In genomic region chr14:56490379-56490778, GRCh38 we compare ENCODE assay signal across 8 cellular contexts.
A peak's percentile ranks its signal among the peaks of the same experiment; 100 is the strongest.
DNase-seq lines count a peak whose midpoint lies in the region; TF ChIP-seq lines count a peak whose summit lies in the region.

No MANE protein-coding gene starts in this region.

- no peaks in the 10 kb centered on the region for H3F3A ChIP-seq in smooth muscle cell (ENCODE audit: low read depth)

- TF ChIP-seq CTCF in LNCaP clone FGC (IDR thresholded peaks at IDR 0.05; ENCODE audit: control insufficient read depth, extremely low read depth, insufficient read depth) (peak; percentile 65), smooth muscle cell (IDR thresholded peaks at IDR 0.05; ENCODE audit: borderline replicate concordance, insufficient read depth, poor library complexity, severe bottlenecking) (peak; percentile 66)

- H2AFZ ChIP-seq in smooth muscle cell (ENCODE audit: low read depth), result no peak overlapping the region

- H3K27ac ChIP-seq in smooth muscle cell (ENCODE audit: low read depth), result no peak overlapping the region

- no peak overlapping the region for H3K4me2 ChIP-seq in smooth muscle cell

- DNase-seq in DMS114 treated with DMSO at 0.1 percent for 48 hours (lab: John Stamatoyannopoulos, UW; ENCODE audit: unreplicated experiment), result peak; percentile 53
- DNase-seq in LNCaP clone FGC (ENCODE audit: low read depth), result no peak
- DNase-seq in SHP77 (lab: John Stamatoyannopoulos, UW), result peak; percentile 10 to 59
- DNase-seq in fibroblast of the conjunctiva (ENCODE audit: low read depth), result peak; percentile 23
- no peak for DNase-seq in smooth muscle cell (lab: John Stamatoyannopoulos, UW; ENCODE audit: unreplicated experiment)
- DNase-seq in activated gamma-delta T cell (lab: John Stamatoyannopoulos, UW), result no peak
- DNase-seq in activated naive CD4-positive, alpha-beta T cell treated with Interleukin-2 at 50 U/mL for 16 hours, result no peak
- no peak for DNase-seq in stimulated activated naive CD4-positive, alpha-beta T cell treated with Interleukin-2 at 50 U/mL for 16 hours (lab: John Stamatoyannopoulos, UW)

- H3K36me3 ChIP-seq in smooth muscle cell (ENCODE audit: low read depth), result no peaks in the 10 kb centered on the region

- H3K9me3 ChIP-seq in smooth muscle cell (replicated peaks; ENCODE audit: low read depth), result no peaks in the 10 kb centered on the region

- H3K79me2 ChIP-seq in smooth muscle cell (ENCODE audit: low read depth), result no peaks in the 10 kb centered on the region

- H3K9ac ChIP-seq in smooth muscle cell (ENCODE audit: low read depth), result no peak overlapping the region

- peaks cover 6% of the 10 kb centered on the region for H3K4me1 ChIP-seq in smooth muscle cell (ENCODE audit: low read depth)

- H3K4me3 ChIP-seq in LNCaP clone FGC (ENCODE audit: low read depth, low read length) (no peak overlapping the region), smooth muscle cell (no peak overlapping the region)

- H4K20me1 ChIP-seq in smooth muscle cell (ENCODE audit: low read depth), result no peaks in the 10 kb centered on the region

- peaks cover 4% of the 10 kb centered on the region for H3K27me3 ChIP-seq in smooth muscle cell (ENCODE audit: low read depth)

- 19% methylated on average over 3 of the region's 3 CpGs for WGBS in smooth muscle cell (ENCODE audit: low lambda C conversion rate)

Comparison
In these comparisons a context has a peak if more than half of its experiments do, and no peak if none do; other contexts are left out.
1. DNase-seq: peak in DMS114 treated with DMSO at 0.1 percent for 48 hours (single experiment), SHP77 (2 of 2) and fibroblast of the conjunctiva (single experiment); none in LNCaP clone FGC (single experiment), smooth muscle cell (single experiment), activated gamma-delta T cell (single experiment), activated naive CD4-positive, alpha-beta T cell treated with Interleukin-2 at 50 U/mL for 16 hours (single experiment) and stimulated activated naive CD4-positive, alpha-beta T cell treated with Interleukin-2 at 50 U/mL for 16 hours (single experiment).